In the genomic region with DNA sequence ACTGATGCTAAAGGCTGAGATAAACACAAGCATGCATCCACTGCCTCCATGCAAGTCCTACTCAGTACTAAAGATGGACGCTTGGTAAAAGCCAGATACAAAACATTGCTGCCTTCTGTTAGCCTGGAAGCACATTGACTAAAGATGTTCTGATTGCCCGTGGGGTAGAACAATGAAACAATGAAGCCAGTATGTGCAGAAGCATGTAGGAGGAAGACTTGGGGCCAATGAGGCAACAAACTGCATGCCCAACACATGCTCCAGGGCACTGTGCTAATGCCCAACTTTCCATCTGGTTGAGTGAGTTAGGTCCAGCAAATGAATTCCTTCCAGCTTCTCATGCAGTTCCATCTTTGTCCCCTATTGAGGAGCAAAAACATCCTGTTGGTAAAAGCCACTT, we compare ENCODE assay signal across 12 cellular contexts.
"Had no signal": no experiment of that assay in that cellular context is flagged by ENCODE, and none has a peak within 500 bp of the region (broad histone marks: within the 10 kb centered on the region; RNA-seq: fewer than 3 reads in every experiment).

No MANE protein-coding gene starts in this region.

- H3K4me3 Mint-ChIP-seq: naive thymus-derived CD8-positive, alpha-beta T cell had no signal

- DNase-seq: cortex of kidney; dorsolateral prefrontal cortex; effector CD8-positive, alpha-beta T cell; foreskin fibroblast; mucosa of descending colon; naive thymus-derived CD8-positive, alpha-beta T cell; small intestine; stimulated activated CD4-positive, alpha-beta T cell treated with anti-CD3 and anti-CD28 coated beads, Interleukin-12 subunit alpha, Interleukin-12 subunit beta, amount 100 ng/mL, for 4 hours; stimulated activated naive CD4-positive, alpha-beta T cell treated with Interleukin-2 at 50 U/mL for 16 hours; thyroid gland; uterus had no signal

- H3K36me3 Mint-ChIP-seq: naive thymus-derived CD8-positive, alpha-beta T cell had no signal

- H3K9me3 Mint-ChIP-seq: naive thymus-derived CD8-positive, alpha-beta T cell had no signal

- H3K27ac Mint-ChIP-seq: naive thymus-derived CD8-positive, alpha-beta T cell had no signal

- ATAC-seq: esophagus mucosa; mucosa of descending colon; naive thymus-derived CD8-positive, alpha-beta T cell had no signal
